ENCODE assay signal across 28 cellular contexts in genomic region chr20:13312300-13312699, GRCh38.
DNase-seq lines count a peak whose midpoint lies in the region; ATAC-seq and TF ChIP-seq lines count a peak whose summit lies in the region.
"Had no signal": no experiment of that assay in that cellular context is flagged by ENCODE, and none has a peak within 500 bp of the region (broad histone marks: within the 10 kb centered on the region; RNA-seq: fewer than 3 reads in every experiment).

No MANE protein-coding gene starts in this region.

- no peak overlapping the region for H3K4me3 ChIP-seq in CD8-positive, alpha-beta memory T cell (ENCODE audit: low read length)
- no peak overlapping the region for H3K4me3 ChIP-seq in thyroid gland (replicated peaks in 1 of 3)
- H3K4me3 ChIP-seq: esophagus squamous epithelium, gastroesophageal sphincter, left ventricle myocardium inferior, tibial artery had no signal

- peak; percentile 40 for DNase-seq in T-helper 2 cell treated with Interferon-gamma antibody and Interleukin-4, amounts not matched to agents 5 μg/mL and 100 μg/mL, for 36 hours (ENCODE audit: low spot score)
- no peak for DNase-seq in T-helper 2 cell
- DNase-seq in stimulated activated CD4-positive, alpha-beta T cell treated with anti-CD3 and anti-CD28 coated beads, Interleukin-15, amount 100 ng/mL, for 24 hours, result peak; percentile 22
- no peak for DNase-seq in stimulated activated CD4-positive, alpha-beta T cell treated with anti-CD3 and anti-CD28 coated beads, Interleukin-12 subunit alpha, Interleukin-12 subunit beta, amount 100 ng/mL, for 4 hours
- DNase-seq in CD8-positive, alpha-beta memory T cell, result no peak
- DNase-seq in thyroid gland, result no peak
- DNase-seq in Right ventricle myocardium inferior (ENCODE audit: missing footprints), result no peak
- DNase-seq: activated CD4-positive, CD25-positive, alpha-beta regulatory T cell; activated effector memory CD4-positive, alpha-beta T cell treated with anti-CD3 and anti-CD28 coated beads, Interleukin-2, amount 50 U/mL, for 16 hours; amniotic stem cell; CD4-positive, alpha-beta T cell; effector memory CD8-positive, alpha-beta T cell; esophagus squamous epithelium; GOT3; hypothalamus; left ventricle myocardium inferior; midbrain; naive thymus-derived CD8-positive, alpha-beta T cell; NCI-H1417 treated with DMSO at 0.1 percent for 48 hours; NCI-H446 treated with DMSO at 0.1 percent for 48 hours; occipital lobe; Right ventricle myocardium superior; stimulated activated naive CD4-positive, alpha-beta T cell; tibial artery had no signal

- ATAC-seq in esophagus mucosa (peak; percentile 75), Right ventricle myocardium inferior (no peak)
- ATAC-seq: effector memory CD8-positive, alpha-beta T cell; gastroesophageal sphincter; naive thymus-derived CD8-positive, alpha-beta T cell had no signal

- no peak for TF ChIP-seq CTCF in thyroid gland (IDR thresholded peaks at IDR 0.05)

- no peaks in the 10 kb centered on the region for H3K9me3 ChIP-seq in CD8-positive, alpha-beta memory T cell (ENCODE audit: low read length)
- H3K9me3 ChIP-seq in thyroid gland, result no peaks in the 10 kb centered on the region
- H3K9me3 ChIP-seq: esophagus squamous epithelium had no signal

- no peaks in the 10 kb centered on the region for H3K27me3 Mint-ChIP-seq in T-helper 2 cell treated with Interferon-gamma antibody and Interleukin-4, amounts not matched to agents 5 μg/mL and 100 μg/mL, for 36 hours (ENCODE audit: low read depth)
- H3K27me3 Mint-ChIP-seq in CD8-positive, alpha-beta memory T cell, result peaks cover 4 to 19% of the 10 kb centered on the region in 2 donors
- H3K27me3 Mint-ChIP-seq: CD4-positive, alpha-beta T cell had no signal

- no peak overlapping the region for H3K27ac ChIP-seq in CD8-positive, alpha-beta memory T cell (ENCODE audit: low read depth, low read length)
- H3K27ac ChIP-seq in thyroid gland, result no peak overlapping the region
- H3K27ac ChIP-seq: 22Rv1, esophagus squamous epithelium, gastroesophageal sphincter, KMS-11, left ventricle myocardium inferior, tibial artery had no signal

- H3K4me3 Mint-ChIP-seq in T-helper 2 cell treated with Interferon-gamma antibody and Interleukin-4, amounts not matched to agents 5 μg/mL and 100 μg/mL, for 36 hours, result no peak overlapping the region
- H3K4me3 Mint-ChIP-seq in CD8-positive, alpha-beta memory T cell, result no peak overlapping the region
- H3K4me3 Mint-ChIP-seq: CD4-positive, alpha-beta T cell; effector memory CD8-positive, alpha-beta T cell; naive thymus-derived CD8-positive, alpha-beta T cell had no signal

- no peaks in the 10 kb centered on the region for H3K4me1 Mint-ChIP-seq in T-helper 2 cell treated with Interferon-gamma antibody and Interleukin-4, amounts not matched to agents 5 μg/mL and 100 μg/mL, for 36 hours (ENCODE audit: low read depth)
- H3K4me1 Mint-ChIP-seq in CD8-positive, alpha-beta memory T cell, result no peaks in the 10 kb centered on the region
- H3K4me1 Mint-ChIP-seq: naive thymus-derived CD8-positive, alpha-beta T cell had no signal

- POLR2A ChIA-PET in CD8-positive, alpha-beta memory T cell (lab: Charles Lee), result no interaction called here

- CTCF ChIA-PET in CD8-positive, alpha-beta memory T cell (lab: Charles Lee), result no interaction called here

- H3K9me3 Mint-ChIP-seq in T-helper 2 cell treated with Interferon-gamma antibody and Interleukin-4, amounts not matched to agents 5 μg/mL and 100 μg/mL, for 36 hours, result peaks cover 12% of the 10 kb centered on the region
- H3K9me3 Mint-ChIP-seq in CD8-positive, alpha-beta memory T cell, result peaks cover 6 to 13% (median 12%) of the 10 kb centered on the region in 5 donors

- H3K27ac Mint-ChIP-seq in T-helper 2 cell treated with Interferon-gamma antibody and Interleukin-4, amounts not matched to agents 5 μg/mL and 100 μg/mL, for 36 hours, result no peak overlapping the region
- H3K27ac Mint-ChIP-seq in CD8-positive, alpha-beta memory T cell, result no peak overlapping the region
- H3K27ac Mint-ChIP-seq: CD4-positive, alpha-beta T cell; effector memory CD8-positive, alpha-beta T cell; naive thymus-derived CD8-positive, alpha-beta T cell had no signal

- WGBS in thyroid gland, 2 donors, result 85 to 91% methylated on average over 6 of the region's 6 CpGs

- no peaks in the 10 kb centered on the region for H3K36me3 ChIP-seq in CD8-positive, alpha-beta memory T cell (ENCODE audit: insufficient read depth, low read length)
- no peaks in the 10 kb centered on the region for H3K36me3 ChIP-seq in thyroid gland
- H3K36me3 ChIP-seq: esophagus squamous epithelium, gastroesophageal sphincter, left ventricle myocardium inferior, tibial artery had no signal

- no peaks in the 10 kb centered on the region for H3K4me1 ChIP-seq in CD8-positive, alpha-beta memory T cell (ENCODE audit: insufficient read depth, low read length)
- no peaks in the 10 kb centered on the region for H3K4me1 ChIP-seq in thyroid gland
- H3K4me1 ChIP-seq: esophagus squamous epithelium, gastroesophageal sphincter, left ventricle myocardium inferior, tibial artery had no signal

- intact Hi-C loops in thyroid gland (cut with DNase I), result no loop called here
- intact Hi-C loops in Right ventricle myocardium inferior (cut with DNase I), result no loop called here

- TF ChIP-seq POLR2A in thyroid gland (IDR thresholded peaks at IDR 0.05), result no peak

- H3K27me3 ChIP-seq in CD8-positive, alpha-beta memory T cell (ENCODE audit: insufficient read depth, low read length, poor library complexity, severe bottlenecking), result no peaks in the 10 kb centered on the region
- no peaks in the 10 kb centered on the region for H3K27me3 ChIP-seq in thyroid gland
- H3K27me3 ChIP-seq: esophagus squamous epithelium, gastroesophageal sphincter, tibial artery had no signal

- H3K36me3 Mint-ChIP-seq in T-helper 2 cell treated with Interferon-gamma antibody and Interleukin-4, amounts not matched to agents 5 μg/mL and 100 μg/mL, for 36 hours (ENCODE audit: low read depth), result no peaks in the 10 kb centered on the region
- peaks cover 0 to 4% (median 0%) of the 10 kb centered on the region in 3 donors for H3K36me3 Mint-ChIP-seq in CD8-positive, alpha-beta memory T cell

Comparison
In these comparisons a context has a peak if more than half of its experiments do, and no peak if none do; other contexts are left out.
1. DNase-seq: peak in T-helper 2 cell treated with Interferon-gamma antibody and Interleukin-4, amounts not matched to agents 5 μg/mL and 100 μg/mL, for 36 hours (single experiment) and stimulated activated CD4-positive, alpha-beta T cell treated with anti-CD3 and anti-CD28 coated beads, Interleukin-15, amount 100 ng/mL, for 24 hours (single experiment); none in T-helper 2 cell (0 of 5), stimulated activated CD4-positive, alpha-beta T cell treated with anti-CD3 and anti-CD28 coated beads, Interleukin-12 subunit alpha, Interleukin-12 subunit beta, amount 100 ng/mL, for 4 hours (single experiment), CD8-positive, alpha-beta memory T cell (0 of 5), thyroid gland (0 of 2) and Right ventricle myocardium inferior (single experiment).